In genomic region chr9:129320575-129321311, GRCh38 we compare ENCODE assay signal across 8 cellular contexts.
A peak's percentile ranks its signal among the peaks of the same experiment; 100 is the strongest.
DNase-seq lines count a peak whose midpoint lies in the region; ATAC-seq and TF ChIP-seq lines count a peak whose summit lies in the region.

No MANE protein-coding gene starts in this region.

- H3K4me1 Mint-ChIP-seq in activated CD4-positive, alpha-beta T cell treated with anti-CD3 and anti-CD28 coated beads, Interleukin-2, amount 10 ng/mL, durations not matched to agents 24 days and 14 days = peaks cover 15% of the 10 kb centered on the region

- no peaks in the 10 kb centered on the region for H3K9me3 Mint-ChIP-seq in activated CD4-positive, alpha-beta T cell treated with anti-CD3 and anti-CD28 coated beads, Interleukin-2, amount 10 ng/mL, durations not matched to agents 24 days and 14 days

- peaks cover 1% of the 10 kb centered on the region for H3K27me3 Mint-ChIP-seq in activated CD4-positive, alpha-beta T cell treated with anti-CD3 and anti-CD28 coated beads, Interleukin-2, amount 10 ng/mL, durations not matched to agents 24 days and 14 days

- H3K4me1 ChIP-seq in BE2C = peaks cover 26% of the 10 kb centered on the region

- H3K27me3 ChIP-seq in BE2C (no peaks in the 10 kb centered on the region), layer of hippocampus (ENCODE audit: control insufficient read depth, insufficient read depth, low read length) (no peaks in the 10 kb centered on the region)

- peak overlapping the region; percentile 49 for H3K4me3 ChIP-seq in BE2C (ENCODE audit: low read depth, low read length)

- intact Hi-C loops in activated CD4-positive, alpha-beta T cell treated with anti-CD3 and anti-CD28 coated beads, Interleukin-2, amount 10 ng/mL, durations not matched to agents 24 days and 14 days (cut with micrococcal nuclease) = loop anchor here (5.0 to 10.0 kb wide), 4 partner anchors 48 to 294 kb away; partner anchors contain the start of gene IER5L

- peak overlapping the region; percentile 81 for H3K4me3 Mint-ChIP-seq in activated CD4-positive, alpha-beta T cell treated with anti-CD3 and anti-CD28 coated beads, Interleukin-2, amount 10 ng/mL, durations not matched to agents 24 days and 14 days

- peak overlapping the region; percentile 95 for H3K27ac ChIP-seq in layer of hippocampus (ENCODE audit: low read depth, low read length)

- H3K27ac Mint-ChIP-seq in activated CD4-positive, alpha-beta T cell treated with anti-CD3 and anti-CD28 coated beads, Interleukin-2, amount 10 ng/mL, durations not matched to agents 24 days and 14 days = peak overlapping the region; percentile 89

- DNase-seq in BE2C (peak; percentile 80), NCI-H2029 treated with DMSO at 0.1 percent for 48 hours (lab: John Stamatoyannopoulos, UW) (peak; percentile 32), dermis blood vessel endothelial cell (peak; percentile 68)
- peak; percentile 87 for DNase-seq in activated CD4-positive, alpha-beta T cell treated with anti-CD3 and anti-CD28 coated beads, Interleukin-2, amount 10 ng/mL, durations not matched to agents 24 days and 14 days
- peak; percentile 63 for DNase-seq in stimulated activated CD4-positive, alpha-beta T cell treated with anti-CD3 and anti-CD28 coated beads, Interleukin-15, amount 100 ng/mL, for 24 hours

- ATAC-seq in GM21360 (IDR thresholded peaks at IDR 0.05; ENCODE audit: unreplicated experiment) (peak; percentile 49), HG03175 (IDR thresholded peaks at IDR 0.05; ENCODE audit: unreplicated experiment) (no peak)

- no peaks in the 10 kb centered on the region for H3K36me3 Mint-ChIP-seq in activated CD4-positive, alpha-beta T cell treated with anti-CD3 and anti-CD28 coated beads, Interleukin-2, amount 10 ng/mL, durations not matched to agents 24 days and 14 days (ENCODE audit: low read depth)

- no peaks in the 10 kb centered on the region for H3K36me3 ChIP-seq in BE2C

- H3K9me3 ChIP-seq in BE2C = no peaks in the 10 kb centered on the region

- peak; percentile 41; the same call in 1 of the 2 replicates for TF ChIP-seq CTCF in BE2C (IDR thresholded peaks at IDR 0.05; ENCODE audit: low read depth, low read length)

Comparison
In these comparisons a context has a peak if more than half of its experiments do, and no peak if none do; other contexts are left out.
1. DNase-seq: peak in every context shown above with its lines; median percentile 87 in activated CD4-positive, alpha-beta T cell treated with anti-CD3 and anti-CD28 coated beads, Interleukin-2, amount 10 ng/mL, durations not matched to agents 24 days and 14 days; 80 in BE2C; 68 in dermis blood vessel endothelial cell; 63 in stimulated activated CD4-positive, alpha-beta T cell treated with anti-CD3 and anti-CD28 coated beads, Interleukin-15, amount 100 ng/mL, for 24 hours; 32 in NCI-H2029 treated with DMSO at 0.1 percent for 48 hours.